9 cellular contexts compared by ENCODE assay signal in the genomic region with DNA sequence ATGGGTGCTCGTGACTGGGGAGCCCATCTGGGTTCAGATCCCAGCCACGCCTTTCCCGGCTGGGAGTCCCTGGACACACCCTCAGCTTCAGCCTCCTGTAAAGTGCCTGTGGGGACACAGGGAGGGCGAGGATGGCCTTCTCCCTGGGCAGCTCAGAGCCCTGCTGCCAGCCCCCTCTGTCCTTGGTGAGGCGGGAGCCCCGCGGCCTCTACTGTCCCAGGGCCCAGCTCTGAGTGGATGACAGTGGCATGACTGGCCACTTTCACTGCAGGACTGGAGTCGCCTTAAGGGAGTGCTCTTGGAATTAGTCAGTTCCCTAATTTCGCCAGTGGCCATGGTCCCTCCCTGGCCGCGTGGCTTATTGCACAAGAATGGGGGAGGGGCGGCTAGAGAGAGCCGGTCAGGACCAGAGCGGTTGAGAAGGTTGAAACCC. TPM values are rescaled to one million over a fixed set of nuclear protein-coding genes. Genes with fewer than 3 reads are reported as not detected.
DNase-seq lines count a peak whose midpoint lies in the region; ATAC-seq and TF ChIP-seq lines count a peak whose summit lies in the region.
"Had no signal": no experiment of that assay in that cellular context is flagged by ENCODE, and none has a peak within 500 bp of the region (broad histone marks: within the 10 kb centered on the region; RNA-seq: fewer than 3 reads in every experiment).

No MANE protein-coding gene starts in this region.

- TF ChIP-seq CTCF in astrocyte of the spinal cord (IDR thresholded peaks at IDR 0.05; ENCODE audit: low read depth, low read length): no peak

- no peak overlapping the region for H3K4me3 ChIP-seq in astrocyte of the spinal cord (ENCODE audit: low read depth, low read length)

- DNase-seq in HT1080 (ENCODE audit: low read depth): peak; percentile 77
- peak; percentile 29 for DNase-seq in astrocyte of the spinal cord (ENCODE audit: low read depth, low spot score)
- DNase-seq in islet precursor cell: peak; percentile 96
- DNase-seq in stromal cell of bone marrow (ENCODE audit: low read depth): peak; percentile 41
- DNase-seq in inferior parietal cortex (ENCODE audit: extremely low spot score): no peak
- DNase-seq: WERI-Rb-1 had no signal

- in situ Hi-C loops in astrocyte of the spinal cord (cut with HindIII; ENCODE audit: low sequenced_read_pairs): no loop called here

- ATAC-seq in GM21717 (IDR thresholded peaks at IDR 0.05; ENCODE audit: unreplicated experiment): no peak
- ATAC-seq in activated CD4-positive, CD25-positive, alpha-beta regulatory T cell treated with anti-CD3 and anti-CD28 coated beads, Interleukin-2, amount 50 U/mL, for 24 hours: no peak
- ATAC-seq in HG03095 (IDR thresholded peaks at IDR 0.05; ENCODE audit: unreplicated experiment): no peak

RNA-seq across cellular contexts. Expression of gene BRI3, which starts 4.6 kb away (rescaled TPM):
- 86.4 and 131 TPM in 2 replicates for total RNA-seq in HT1080 (2014; rRNA removed; shearing (Covaris generic))
- polyA plus RNA-seq in HT1080 (2015; cell fraction: cytosol; rRNA removed): 82.0 and 98.4 TPM in 2 replicates
- 23.1 and 24.0 TPM in 2 replicates for polyA plus RNA-seq in HT1080 (2015; cell fraction: nucleus; rRNA removed)

RNA-seq across cellular contexts. Expression of gene TECPR1, which starts 34.1 kb away (rescaled TPM):
- 16.4 and 17.0 TPM in 2 replicates for total RNA-seq in HT1080 (2014; rRNA removed; shearing (Covaris generic))
- polyA plus RNA-seq in HT1080 (2015; cell fraction: cytosol; rRNA removed): 6.7 and 8.4 TPM in 2 replicates
- polyA plus RNA-seq in HT1080 (2015; cell fraction: nucleus; rRNA removed): 25.5 and 29.0 TPM in 2 replicates
